ENCODE assay signal across 1 cellular context in genomic region chr21:42025392-42026071, GRCh38.
TF ChIP-seq lines count a peak whose summit lies in the region.

No MANE protein-coding gene starts in this region.

TF ChIP-seq in SK-N-SH treated with all-trans-retinoic acid at 6 μM for 48 hours, 23 proteins besides CTCF, POLR2A, EP300 and RAD21 (continued from another document):
- TF ChIP-seq CREB5 (CRISPR knock-in tag; IDR thresholded peaks at IDR 0.05; ENCODE audit: low read depth) (no peak), ZFP30 (CRISPR knock-in tag; IDR thresholded peaks at IDR 0.05) (no peak), ZFP3 (CRISPR knock-in tag; IDR thresholded peaks at IDR 0.05) (no peak), PPARA (CRISPR knock-in tag; IDR thresholded peaks at IDR 0.05; ENCODE audit: borderline replicate concordance) (no peak)
